Comparison of ENCODE assay signal across 1 cellular context in genomic region chr10:77940225-77940624, GRCh38.
TF ChIP-seq lines count a peak whose summit lies in the region.

No MANE protein-coding gene starts in this region.

TF ChIP-seq in SK-N-SH treated with all-trans-retinoic acid at 6 μM for 48 hours, 23 proteins besides CTCF, POLR2A, EP300 and RAD21 (continued from another document):
- TF ChIP-seq TOX (CRISPR knock-in tag; IDR thresholded peaks at IDR 0.05; ENCODE audit: borderline replicate concordance) (no peak), SNAI2 (CRISPR knock-in tag; IDR thresholded peaks at IDR 0.05) (no peak), ARNTL (CRISPR knock-in tag; IDR thresholded peaks at IDR 0.05; ENCODE audit: borderline replicate concordance, low read depth) (no peak), TCF4 (CRISPR knock-in tag; IDR thresholded peaks at IDR 0.05; ENCODE audit: borderline replicate concordance) (no peak), RARB (CRISPR knock-in tag; IDR thresholded peaks at IDR 0.05) (no peak), BACH2 (CRISPR knock-in tag; IDR thresholded peaks at IDR 0.05; ENCODE audit: borderline replicate concordance) (no peak), ZFP30 (CRISPR knock-in tag; IDR thresholded peaks at IDR 0.05) (no peak), ZNF565 (CRISPR knock-in tag; conservative IDR thresholded peaks at IDR 0.05; ENCODE audit: low read depth) (no peak), TSHZ2 (CRISPR knock-in tag; IDR thresholded peaks at IDR 0.05) (no peak), PATZ1 (CRISPR knock-in tag; IDR thresholded peaks at IDR 0.05; ENCODE audit: borderline replicate concordance) (no peak), ISL1 (CRISPR knock-in tag; IDR thresholded peaks at IDR 0.05) (no peak), ZFP3 (CRISPR knock-in tag; IDR thresholded peaks at IDR 0.05) (no peak)
- TF ChIP-seq, protein P1, sequence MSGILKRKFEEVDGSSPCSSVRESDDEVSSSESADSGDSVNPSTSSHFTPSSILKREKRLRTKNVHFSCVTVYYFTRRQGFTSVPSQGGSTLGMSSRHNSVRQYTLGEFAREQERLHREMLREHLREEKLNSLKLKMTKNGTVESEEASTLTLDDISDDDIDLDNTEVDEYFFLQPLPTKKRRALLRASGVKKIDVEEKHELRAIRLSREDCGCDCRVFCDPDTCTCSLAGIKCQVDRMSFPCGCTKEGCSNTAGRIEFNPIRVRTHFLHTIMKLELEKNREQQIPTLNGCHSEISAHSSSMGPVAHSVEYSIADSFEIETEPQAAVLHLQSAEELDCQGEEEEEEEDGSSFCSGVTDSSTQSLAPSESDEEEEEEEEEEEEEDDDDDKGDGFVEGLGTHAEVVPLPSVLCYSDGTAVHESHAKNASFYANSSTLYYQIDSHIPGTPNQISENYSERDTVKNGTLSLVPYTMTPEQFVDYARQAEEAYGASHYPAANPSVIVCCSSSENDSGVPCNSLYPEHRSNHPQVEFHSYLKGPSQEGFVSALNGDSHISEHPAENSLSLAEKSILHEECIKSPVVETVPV (CRISPR knock-in tag; IDR thresholded peaks at IDR 0.05): no peak
- TF ChIP-seq, protein P2, sequence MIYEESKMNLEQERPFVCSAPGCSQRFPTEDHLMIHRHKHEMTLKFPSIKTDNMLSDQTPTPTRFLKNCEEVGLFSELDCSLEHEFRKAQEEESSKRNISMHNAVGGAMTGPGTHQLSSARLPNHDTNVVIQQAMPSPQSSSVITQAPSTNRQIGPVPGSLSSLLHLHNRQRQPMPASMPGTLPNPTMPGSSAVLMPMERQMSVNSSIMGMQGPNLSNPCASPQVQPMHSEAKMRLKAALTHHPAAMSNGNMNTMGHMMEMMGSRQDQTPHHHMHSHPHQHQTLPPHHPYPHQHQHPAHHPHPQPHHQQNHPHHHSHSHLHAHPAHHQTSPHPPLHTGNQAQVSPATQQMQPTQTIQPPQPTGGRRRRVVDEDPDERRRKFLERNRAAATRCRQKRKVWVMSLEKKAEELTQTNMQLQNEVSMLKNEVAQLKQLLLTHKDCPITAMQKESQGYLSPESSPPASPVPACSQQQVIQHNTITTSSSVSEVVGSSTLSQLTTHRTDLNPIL (CRISPR knock-in tag; IDR thresholded peaks at IDR 0.05; ENCODE audit: low read depth): no peak
